Comparison of ENCODE assay signal across 8 cellular contexts in genomic region chr16:56269824-56270684, GRCh38.
DNase-seq lines count a peak whose midpoint lies in the region; ATAC-seq and TF ChIP-seq lines count a peak whose summit lies in the region.

No MANE protein-coding gene starts in this region.

- H3K36me3 Mint-ChIP-seq in WTC11 = peaks cover 21% of the 10 kb centered on the region
- H3K36me3 Mint-ChIP-seq in activated naive CD8-positive, alpha-beta T cell treated with anti-CD3 and anti-CD28 coated beads, Interleukin-2, amount 50 U/mL, for 24 hours (ENCODE audit: low read depth) = no peaks in the 10 kb centered on the region

- H3K27me3 Mint-ChIP-seq in WTC11 (ENCODE audit: low read depth) = no peaks in the 10 kb centered on the region; the same call in 1 of the 2 replicates
- peaks cover 7% of the 10 kb centered on the region for H3K27me3 Mint-ChIP-seq in activated naive CD8-positive, alpha-beta T cell treated with anti-CD3 and anti-CD28 coated beads, Interleukin-2, amount 50 U/mL, for 24 hours

- no peaks in the 10 kb centered on the region for H3K9me3 ChIP-seq in hepatocyte (ENCODE audit: low read depth)

- H3K36me3 ChIP-seq in hepatocyte (replicated peaks; ENCODE audit: insufficient read depth, low read depth) = no peaks in the 10 kb centered on the region
- H3K36me3 ChIP-seq in rectal smooth muscle tissue (ENCODE audit: control insufficient read depth, insufficient read depth, low read length) = no peaks in the 10 kb centered on the region

- H3K79me2 ChIP-seq in hepatocyte = no peaks in the 10 kb centered on the region

- DNase-seq in ELF-1 (ENCODE audit: low read depth, low spot score) (peak; percentile 82), WTC11 (ENCODE audit: low spot score) (peak; percentile 37), hepatocyte (ENCODE audit: low spot score) (peak; percentile 68)
- DNase-seq in activated naive CD8-positive, alpha-beta T cell treated with anti-CD3 and anti-CD28 coated beads, Interleukin-2, amount 50 U/mL, for 24 hours = no peak
- DNase-seq in activated CD8-positive, alpha-beta memory T cell treated with anti-CD3 and anti-CD28 coated beads, Interleukin-2, amount 50 U/mL, for 4 hours = no peak

- WGBS in hepatocyte (ENCODE audit: low lambda C conversion rate, missing lambda C conversion rate) = 83% methylated on average over 7 of the region's 7 CpGs

- POLR2A ChIA-PET in WTC11 (lab: Charles Lee) = no interaction called here

- H3K4me1 Mint-ChIP-seq in WTC11 = peaks cover 23% of the 10 kb centered on the region
- no peaks in the 10 kb centered on the region for H3K4me1 Mint-ChIP-seq in activated naive CD8-positive, alpha-beta T cell treated with anti-CD3 and anti-CD28 coated beads, Interleukin-2, amount 50 U/mL, for 24 hours

- no peak for TF ChIP-seq CTCF in WTC11 (IDR thresholded peaks at IDR 0.05)
- peak; percentile 18 for TF ChIP-seq CTCF in hepatocyte (IDR thresholded peaks at IDR 0.05; ENCODE audit: poor library complexity)

- no peak overlapping the region for H3K4me2 ChIP-seq in hepatocyte

- peaks cover 26% of the 10 kb centered on the region for H3K9me3 Mint-ChIP-seq in WTC11
- no peaks in the 10 kb centered on the region for H3K9me3 Mint-ChIP-seq in activated naive CD8-positive, alpha-beta T cell treated with anti-CD3 and anti-CD28 coated beads, Interleukin-2, amount 50 U/mL, for 24 hours

- no peak overlapping the region for H2AFZ ChIP-seq in hepatocyte

- H3K4me3 Mint-ChIP-seq in WTC11 = no peak overlapping the region
- H3K4me3 Mint-ChIP-seq in activated naive CD8-positive, alpha-beta T cell treated with anti-CD3 and anti-CD28 coated beads, Interleukin-2, amount 50 U/mL, for 24 hours = no peak overlapping the region

- H3K4me1 ChIP-seq in hepatocyte (ENCODE audit: insufficient read depth) = no peaks in the 10 kb centered on the region
- H3K4me1 ChIP-seq in rectal smooth muscle tissue (ENCODE audit: control insufficient read depth, insufficient read depth, low read length) = peaks cover 28% of the 10 kb centered on the region

- H3K27ac ChIP-seq in hepatocyte = no peak overlapping the region
- peak overlapping the region; percentile 99 for H3K27ac ChIP-seq in rectal smooth muscle tissue (ENCODE audit: low read depth, low read length)

- H3K9ac ChIP-seq in rectal smooth muscle tissue (ENCODE audit: low read length) = peak overlapping the region; percentile 0

- H3K27ac Mint-ChIP-seq in WTC11 = no peak overlapping the region
- H3K27ac Mint-ChIP-seq in activated naive CD8-positive, alpha-beta T cell treated with anti-CD3 and anti-CD28 coated beads, Interleukin-2, amount 50 U/mL, for 24 hours = no peak overlapping the region

- ATAC-seq in WTC11 (peak; percentile 96), GM18511 (IDR thresholded peaks at IDR 0.05; ENCODE audit: unreplicated experiment) (no peak), HG03025 (IDR thresholded peaks at IDR 0.05; ENCODE audit: low FRiP score, unreplicated experiment) (no peak)
- ATAC-seq in activated naive CD8-positive, alpha-beta T cell treated with anti-CD3 and anti-CD28 coated beads, Interleukin-2, amount 50 U/mL, for 24 hours = no peak

- CTCF ChIA-PET in WTC11 (lab: Charles Lee) = interaction anchor here (0.5 to 1.5 kb wide), 11 partner anchors 8 to 86 kb away, joined by 3 to 8 read pairs (median 4); partner anchors contain the start of gene GNAO1

- no peaks in the 10 kb centered on the region for H4K20me1 ChIP-seq in hepatocyte (ENCODE audit: insufficient read depth, poor library complexity, severe bottlenecking)

- H3K4me3 ChIP-seq in hepatocyte (no peak overlapping the region), rectal smooth muscle tissue (ENCODE audit: low read length) (no peak overlapping the region)

- H3K27me3 ChIP-seq in hepatocyte = no peaks in the 10 kb centered on the region
- H3K27me3 ChIP-seq in rectal smooth muscle tissue (ENCODE audit: control insufficient read depth, insufficient read depth, low read length) = no peaks in the 10 kb centered on the region

- no peaks in the 10 kb centered on the region for H3K9me2 ChIP-seq in hepatocyte (replicated peaks; ENCODE audit: insufficient read depth)

TF ChIP-seq in WTC11, 78 proteins besides CTCF, POLR2A, EP300 and RAD21:
- TF ChIP-seq ATF1 (CRISPR knock-in tag; IDR thresholded peaks at IDR 0.05) (no peak), ZNF138 (CRISPR knock-in tag; conservative IDR thresholded peaks at IDR 0.05) (no peak)

Comparison
In these comparisons a context has a peak if more than half of its experiments do, and no peak if none do; other contexts are left out.
1. DNase-seq: peak in ELF-1 (single experiment), WTC11 (single experiment) and hepatocyte (single experiment); none in activated naive CD8-positive, alpha-beta T cell treated with anti-CD3 and anti-CD28 coated beads, Interleukin-2, amount 50 U/mL, for 24 hours (single experiment) and activated CD8-positive, alpha-beta memory T cell treated with anti-CD3 and anti-CD28 coated beads, Interleukin-2, amount 50 U/mL, for 4 hours (single experiment).